37 cellular contexts compared by ENCODE assay signal in the genomic region with DNA sequence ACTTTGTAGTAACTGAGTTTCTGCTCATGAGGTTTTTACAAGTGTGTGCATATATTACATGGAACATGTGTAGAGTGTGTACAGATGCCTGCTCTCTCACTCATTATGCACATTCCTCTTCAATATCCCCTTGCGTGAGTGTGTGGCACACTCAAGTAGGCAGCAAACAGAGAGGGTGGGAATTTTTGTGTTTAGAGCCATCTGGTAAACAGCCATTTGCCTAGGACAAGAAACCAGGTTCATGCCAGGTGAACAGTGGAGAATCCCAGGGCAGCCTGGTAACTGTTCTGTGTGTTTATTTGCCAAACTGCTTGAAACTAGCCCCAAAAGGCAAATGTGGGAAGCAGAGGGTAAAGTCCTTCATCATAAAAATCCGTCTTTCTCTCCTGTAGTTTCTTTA.
"Had no signal": no experiment of that assay in that cellular context is flagged by ENCODE, and none has a peak within 500 bp of the region (broad histone marks: within the 10 kb centered on the region; RNA-seq: fewer than 3 reads in every experiment).

No MANE protein-coding gene starts in this region.

- H3K27ac ChIP-seq: ascending aorta, brain microvascular endothelial cell, breast epithelium, VCaP had no signal

- H3K4me3 ChIP-seq: ascending aorta, breast epithelium had no signal

- H3K4me3 Mint-ChIP-seq: activated B cell treated with CpG ODN at 0.5 μM for 24 hours; activated CD4-positive, alpha-beta memory T cell treated with anti-CD3 and anti-CD28 coated beads for 36 hours; activated CD4-positive, alpha-beta T cell treated with anti-CD3 and anti-CD28 coated beads, Interleukin-2, amount 10 ng/mL, durations not matched to agents 24 days and 14 days; activated CD8-positive, alpha-beta T cell treated with anti-CD3 and anti-CD28 coated beads for 36 hours; activated naive CD4-positive, alpha-beta T cell treated with anti-CD3 and anti-CD28 coated beads, Interleukin-2, amount 10 ng/mL, durations not matched to agents 7 days and 5 days; activated naive CD4-positive, alpha-beta T cell treated with anti-CD3 and anti-CD28 coated beads, Interleukin-2, amount 50 U/mL, for 24 hours; activated naive CD8-positive, alpha-beta T cell; activated naive CD8-positive, alpha-beta T cell treated with anti-CD3 and anti-CD28 coated beads, Interleukin-2, amount 10 ng/mL, durations not matched to agents 7 days and 5 days; activated naive CD8-positive, alpha-beta T cell treated with anti-CD3 and anti-CD28 coated beads, Interleukin-2, amount 50 U/mL, for 24 hours; activated T-cell treated with anti-CD3 and anti-CD28 coated beads, Interleukin-2, amount 50 U/mL, for 4 hours; activated T-cell treated with anti-CD3 and anti-CD28 coated beads, Interleukin-2, amount 50 U/mL, for 72 hours; activated T-helper 1 cell treated with anti-CD3 and anti-CD28 coated beads, Interleukin-12 subunit alpha, Interleukin-12 subunit beta, Interleukin-2, Interleukin-4 antibody, amounts not matched to agents 30 ng/mL and 10 ng/mL and 1 ng/mL, durations not matched to agents 14 hours and 24 hours and 36 hours; activated T-helper 17 cell treated with anti-CD3 and anti-CD28 coated beads, Interleukin-2, amount 50 U/mL, for 72 hours; central memory CD8-positive, alpha-beta T cell; T-helper 1 cell treated with Interleukin-12 subunit alpha and Interleukin-12 subunit beta and Interleukin-4 antibody, amounts not matched to agents 30 μg/mL and 1 μg/mL, for 36 hours; T-helper 2 cell treated with Interferon-gamma antibody and Interleukin-4, amounts not matched to agents 5 μg/mL and 100 μg/mL, for 36 hours had no signal

- H3K9me3 ChIP-seq: breast epithelium had no signal

- DNase-seq: activated B cell treated with CpG ODN at 0.5 μM for 24 hours; activated CD4-positive, alpha-beta memory T cell treated with anti-CD3 and anti-CD28 coated beads for 36 hours; activated CD4-positive, alpha-beta T cell treated with anti-CD3 and anti-CD28 coated beads for 4 hours; activated CD4-positive, alpha-beta T cell treated with anti-CD3 and anti-CD28 coated beads, Interleukin-2, amount 10 ng/mL, durations not matched to agents 24 days and 14 days; activated CD4-positive, alpha-beta T cell treated with anti-CD3 and anti-CD28 coated beads, Interleukin-2, amount 50 U/mL, for 1 hour; activated CD4-positive, alpha-beta T cell treated with anti-CD3 and anti-CD28 coated beads, Interleukin-2, amount 50 U/mL, for 4 hours; activated CD4-positive, CD25-positive, alpha-beta regulatory T cell treated with anti-CD3 and anti-CD28 coated beads, Interleukin-2, amount 50 U/mL, for 72 hours; activated CD8-positive, alpha-beta memory T cell treated with anti-CD3 and anti-CD28 coated beads, Interleukin-2, amount 50 U/mL, for 4 hours; activated CD8-positive, alpha-beta T cell treated with anti-CD3 and anti-CD28 coated beads for 36 hours; activated gamma-delta T cell; activated naive CD4-positive, alpha-beta T cell treated with anti-CD3 and anti-CD28 coated beads, Interleukin-2, amount 10 ng/mL, durations not matched to agents 7 days and 5 days; activated naive CD4-positive, alpha-beta T cell treated with Interleukin-2 at 50 U/mL for 16 hours; activated naive CD8-positive, alpha-beta T cell treated with anti-CD3 and anti-CD28 coated beads, Interleukin-2, amount 10 ng/mL, durations not matched to agents 7 days and 5 days; activated naive CD8-positive, alpha-beta T cell treated with anti-CD3 and anti-CD28 coated beads, Interleukin-2, amount 50 U/mL, for 24 hours; activated T-cell treated with anti-CD3 and anti-CD28 coated beads for 4 hours; activated T-cell treated with anti-CD3 and anti-CD28 coated beads, Interleukin-2, amount 50 U/mL, for 1 hour; activated T-cell treated with anti-CD3 and anti-CD28 coated beads, Interleukin-2, amount 50 U/mL, for 4 hours; activated T-cell treated with anti-CD3 and anti-CD28 coated beads, Interleukin-2, amount 50 U/mL, for 72 hours; amygdala; anterior cingulate cortex; brain microvascular endothelial cell; caudate nucleus; cerebellar nuclear complex; SW 1271; T-helper 1 cell; T-helper 2 cell; T-helper 9 cell had no signal

- H3K27ac Mint-ChIP-seq: activated B cell treated with CpG ODN at 0.5 μM for 24 hours; activated CD4-positive, alpha-beta memory T cell treated with anti-CD3 and anti-CD28 coated beads for 36 hours; activated CD4-positive, alpha-beta T cell treated with anti-CD3 and anti-CD28 coated beads, Interleukin-2, amount 10 ng/mL, durations not matched to agents 24 days and 14 days; activated CD8-positive, alpha-beta T cell treated with anti-CD3 and anti-CD28 coated beads for 36 hours; activated naive CD4-positive, alpha-beta T cell treated with anti-CD3 and anti-CD28 coated beads, Interleukin-2, amount 10 ng/mL, durations not matched to agents 7 days and 5 days; activated naive CD4-positive, alpha-beta T cell treated with anti-CD3 and anti-CD28 coated beads, Interleukin-2, amount 50 U/mL, for 24 hours; activated naive CD8-positive, alpha-beta T cell; activated naive CD8-positive, alpha-beta T cell treated with anti-CD3 and anti-CD28 coated beads, Interleukin-2, amount 10 ng/mL, durations not matched to agents 7 days and 5 days; activated naive CD8-positive, alpha-beta T cell treated with anti-CD3 and anti-CD28 coated beads, Interleukin-2, amount 50 U/mL, for 24 hours; activated T-cell treated with anti-CD3 and anti-CD28 coated beads, Interleukin-2, amount 50 U/mL, for 72 hours; activated T-helper 1 cell treated with anti-CD3 and anti-CD28 coated beads, Interleukin-12 subunit alpha, Interleukin-12 subunit beta, Interleukin-2, Interleukin-4 antibody, amounts not matched to agents 30 ng/mL and 10 ng/mL and 1 ng/mL, durations not matched to agents 14 hours and 24 hours and 36 hours; activated T-helper 17 cell treated with anti-CD3 and anti-CD28 coated beads, Interleukin-2, amount 50 U/mL, for 72 hours; T-helper 1 cell treated with Interleukin-12 subunit alpha and Interleukin-12 subunit beta and Interleukin-4 antibody, amounts not matched to agents 30 μg/mL and 1 μg/mL, for 36 hours; T-helper 2 cell treated with Interferon-gamma antibody and Interleukin-4, amounts not matched to agents 5 μg/mL and 100 μg/mL, for 36 hours had no signal

- H3K36me3 ChIP-seq: brain microvascular endothelial cell, breast epithelium had no signal

- H3K27me3 Mint-ChIP-seq: activated B cell treated with CpG ODN at 0.5 μM for 24 hours; activated CD4-positive, alpha-beta memory T cell treated with anti-CD3 and anti-CD28 coated beads for 36 hours; activated CD4-positive, alpha-beta T cell treated with anti-CD3 and anti-CD28 coated beads, Interleukin-2, amount 10 ng/mL, durations not matched to agents 24 days and 14 days; activated CD8-positive, alpha-beta T cell treated with anti-CD3 and anti-CD28 coated beads for 36 hours; activated naive CD4-positive, alpha-beta T cell treated with anti-CD3 and anti-CD28 coated beads, Interleukin-2, amount 10 ng/mL, durations not matched to agents 7 days and 5 days; activated naive CD4-positive, alpha-beta T cell treated with anti-CD3 and anti-CD28 coated beads, Interleukin-2, amount 50 U/mL, for 24 hours; activated naive CD8-positive, alpha-beta T cell; activated naive CD8-positive, alpha-beta T cell treated with anti-CD3 and anti-CD28 coated beads, Interleukin-2, amount 10 ng/mL, durations not matched to agents 7 days and 5 days; activated naive CD8-positive, alpha-beta T cell treated with anti-CD3 and anti-CD28 coated beads, Interleukin-2, amount 50 U/mL, for 24 hours; activated T-helper 17 cell treated with anti-CD3 and anti-CD28 coated beads, Interleukin-2, amount 50 U/mL, for 72 hours; central memory CD8-positive, alpha-beta T cell had no signal

- H3K27me3 ChIP-seq: ascending aorta, brain microvascular endothelial cell, breast epithelium had no signal

- H3K9me3 Mint-ChIP-seq: activated CD4-positive, alpha-beta T cell treated with anti-CD3 and anti-CD28 coated beads, Interleukin-2, amount 10 ng/mL, durations not matched to agents 24 days and 14 days; activated T-helper 1 cell treated with anti-CD3 and anti-CD28 coated beads, Interleukin-12 subunit alpha, Interleukin-12 subunit beta, Interleukin-2, Interleukin-4 antibody, amounts not matched to agents 30 ng/mL and 10 ng/mL and 1 ng/mL, durations not matched to agents 14 hours and 24 hours and 36 hours; central memory CD8-positive, alpha-beta T cell; T-helper 2 cell treated with Interferon-gamma antibody and Interleukin-4, amounts not matched to agents 5 μg/mL and 100 μg/mL, for 36 hours had no signal

- ATAC-seq: activated CD8-positive, alpha-beta T cell treated with anti-CD3 and anti-CD28 coated beads for 36 hours; activated naive CD8-positive, alpha-beta T cell treated with anti-CD3 and anti-CD28 coated beads, Interleukin-2, amount 50 U/mL, for 24 hours; activated T-cell treated with anti-CD3 and anti-CD28 coated beads, Interleukin-2, amount 50 U/mL, for 4 hours; activated T-cell treated with anti-CD3 and anti-CD28 coated beads, Interleukin-2, amount 50 U/mL, for 72 hours; activated T-helper 17 cell treated with anti-CD3 and anti-CD28 coated beads, Interleukin-2, amount 50 U/mL, for 72 hours had no signal
